In the genomic region with DNA sequence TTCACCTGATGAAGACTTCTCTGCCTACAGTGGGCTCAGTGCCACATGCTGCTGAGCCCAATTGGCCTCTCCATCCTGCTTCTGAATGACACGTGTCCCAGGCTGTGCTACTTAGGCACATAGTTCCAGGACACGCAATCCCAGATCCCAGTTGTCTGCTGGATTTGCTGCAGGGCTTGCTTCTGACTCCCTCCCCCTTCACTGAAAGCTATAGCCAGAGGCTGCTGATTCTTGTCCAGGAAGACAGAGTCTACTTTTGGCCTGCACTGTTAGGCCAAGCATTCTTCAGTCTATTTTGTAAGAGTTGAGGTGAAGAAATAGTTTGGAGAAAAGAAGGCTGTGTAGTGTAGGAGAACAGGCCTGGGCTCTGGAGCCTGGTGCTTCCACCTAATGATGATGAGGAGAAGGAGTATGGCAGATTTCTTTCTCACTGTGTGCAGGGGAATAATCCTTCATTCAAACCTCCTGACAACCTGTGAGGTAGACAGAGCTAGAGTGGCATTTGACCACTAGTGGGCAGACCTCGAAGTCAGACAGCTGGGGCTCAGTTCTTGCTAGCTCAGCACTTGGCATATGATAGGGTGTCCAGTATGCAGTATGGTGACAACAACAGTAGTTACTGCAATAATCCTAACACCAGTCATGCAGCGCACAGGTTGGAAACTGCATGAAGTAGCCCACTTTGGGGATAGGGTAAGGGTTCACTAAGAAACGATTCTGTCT, we compare ENCODE assay signal across 8 cellular contexts. TPM values are rescaled to one million over a fixed set of nuclear protein-coding genes. Genes with fewer than 3 reads are reported as not detected.
A peak's percentile ranks its signal among the peaks of the same experiment; 100 is the strongest.
DNase-seq lines count a peak whose midpoint lies in the region; ATAC-seq and TF ChIP-seq lines count a peak whose summit lies in the region.

No MANE protein-coding gene starts in this region.

- dilution Hi-C loops in mammary epithelial cell (cut with HindIII; ENCODE audit: low sequenced_read_pairs), result no loop called here

- H3K4me2 ChIP-seq in mammary epithelial cell (ENCODE audit: insufficient read depth, low read depth, low read length), result no peak overlapping the region

- H3K4me1 Mint-ChIP-seq in CD8-positive, alpha-beta T cell (ENCODE audit: low read depth), result no peaks in the 10 kb centered on the region

- ATAC-seq in lower lobe of right lung (peak; percentile 50 to 51), GM19395 (IDR thresholded peaks at IDR 0.05; ENCODE audit: unreplicated experiment) (no peak), GM18498 (IDR thresholded peaks at IDR 0.05; ENCODE audit: unreplicated experiment) (no peak)
- no peak for ATAC-seq in CD8-positive, alpha-beta T cell

- H3K4me3 ChIP-seq in mammary epithelial cell (replicated peaks in 1 of 3; ENCODE audit: insufficient read depth in 1 of 3, low read depth in 2 of 3, low read length in 3 of 3) (no peak overlapping the region), lower lobe of right lung (no peak overlapping the region)
- no peak overlapping the region for H3K4me3 ChIP-seq in CD8-positive, alpha-beta T cell (ENCODE audit: low read depth, low read length)

- peak overlapping the region; percentile 34 for H2AFZ ChIP-seq in mammary epithelial cell (ENCODE audit: low read depth, low read length)

- peaks cover 29% of the 10 kb centered on the region for H3K4me1 ChIP-seq in mammary epithelial cell (ENCODE audit: insufficient read depth, low read length)
- H3K4me1 ChIP-seq in lower lobe of right lung, result peaks cover 8% of the 10 kb centered on the region
- no peaks in the 10 kb centered on the region for H3K4me1 ChIP-seq in CD8-positive, alpha-beta T cell (ENCODE audit: insufficient read depth, low read length)

- no peak overlapping the region for H3K4me3 Mint-ChIP-seq in CD8-positive, alpha-beta T cell

- intact Hi-C loops in mammary epithelial cell (cut with micrococcal nuclease), result loop anchor here (5.0 to 10.0 kb wide), 2 partner anchors 205 to 367 kb away; no protein-coding TSS in a partner anchor
- intact Hi-C loops in lower lobe of right lung (cut with DNase I), result no loop called here
- intact Hi-C loops in CD8-positive, alpha-beta T cell (cut with DNase I, micrococcal nuclease), result no loop called here

- in situ Hi-C loops in mammary epithelial cell (cut with MboI; ENCODE audit: low sequenced_read_pairs in 2 of 2), result no loop called here

- TF ChIP-seq CTCF in mammary epithelial cell (conservative IDR thresholded peaks at IDR 0.05 in 1 of 2, IDR thresholded peaks at IDR 0.05 in 1 of 2; ENCODE audit: extremely low read depth in 1 of 2, insufficient read depth in 1 of 2, low read depth in 1 of 2, low read length in 2 of 2) (peak; percentile 62 to 73), lower lobe of right lung (IDR thresholded peaks at IDR 0.05) (peak; percentile 18)
- TF ChIP-seq CTCF in CD8-positive, alpha-beta T cell (IDR thresholded peaks at IDR 0.05), result no peak

- POLR2A ChIA-PET in CD8-positive, alpha-beta T cell (lab: Charles Lee), result no interaction called here

- H3K36me3 Mint-ChIP-seq in CD8-positive, alpha-beta T cell, result no peaks in the 10 kb centered on the region

- H3K9me3 ChIP-seq in mammary epithelial cell (replicated peaks; ENCODE audit: insufficient read depth, low read length) (no peaks in the 10 kb centered on the region), lower lobe of right lung (no peaks in the 10 kb centered on the region)
- H3K9me3 ChIP-seq in CD8-positive, alpha-beta T cell (ENCODE audit: low read length), result no peaks in the 10 kb centered on the region

- no peaks in the 10 kb centered on the region for H3K27me3 ChIP-seq in mammary epithelial cell (ENCODE audit: insufficient read depth, low read length)
- H3K27me3 ChIP-seq in lower lobe of right lung (ENCODE audit: low read depth), result no peaks in the 10 kb centered on the region
- H3K27me3 ChIP-seq in CD8-positive, alpha-beta T cell (ENCODE audit: insufficient read depth, low read length), result no peaks in the 10 kb centered on the region

- no peaks in the 10 kb centered on the region for H3K9me3 Mint-ChIP-seq in CD8-positive, alpha-beta T cell

- H3K27ac Mint-ChIP-seq in CD8-positive, alpha-beta T cell, result no peak overlapping the region

- no TSS peak for BruUV-seq in mammary epithelial cell (replicated peaks; lab: Mats Ljungman, UMichigan)

- DNase-seq in NCI-H82 (lab: John Stamatoyannopoulos, UW) (peak; percentile 73), NCI-H82 treated with DMSO at 0.1 percent for 48 hours (lab: John Stamatoyannopoulos, UW; ENCODE audit: unreplicated experiment) (no peak), LHCN-M2 (ENCODE audit: low read depth) (peak; percentile 46), mammary epithelial cell (peak; percentile 38), lower lobe of right lung (no peak)
- no peak for DNase-seq in CD8-positive, alpha-beta T cell

- H4K20me1 ChIP-seq in mammary epithelial cell (ENCODE audit: insufficient read depth, low read length), result no peaks in the 10 kb centered on the region

- 80% methylated on average over 5 of the region's 5 CpGs for WGBS in mammary epithelial cell (ENCODE audit: low coverage, missing lambda C conversion rate)

- no peaks in the 10 kb centered on the region for H3K79me2 ChIP-seq in mammary epithelial cell (ENCODE audit: insufficient read depth, low read length)

- CTCF ChIA-PET in mammary epithelial cell (lab: Charles Lee; ENCODE audit: low non-redundant PET), result no interaction called here
- CTCF ChIA-PET in CD8-positive, alpha-beta T cell (lab: Charles Lee), result no interaction called here

- H3K27ac ChIP-seq in mammary epithelial cell (ENCODE audit: insufficient read depth, low read depth, low read length) (no peak overlapping the region), lower lobe of right lung (peak overlapping the region; percentile 33)
- no peak overlapping the region for H3K27ac ChIP-seq in CD8-positive, alpha-beta T cell (ENCODE audit: low read depth, low read length)

- H3K27me3 Mint-ChIP-seq in CD8-positive, alpha-beta T cell (ENCODE audit: low read depth), result no peaks in the 10 kb centered on the region

- H3K36me3 ChIP-seq in mammary epithelial cell (ENCODE audit: insufficient read depth, low read length) (no peaks in the 10 kb centered on the region), lower lobe of right lung (no peaks in the 10 kb centered on the region)
- H3K36me3 ChIP-seq in CD8-positive, alpha-beta T cell (ENCODE audit: insufficient read depth, low read length), result no peaks in the 10 kb centered on the region

- no peak overlapping the region for H3K9ac ChIP-seq in mammary epithelial cell (ENCODE audit: insufficient read depth, low read length)

RNA-seq across cellular contexts. Expression of a gene that starts 19.5 kb away (rescaled TPM):
- total RNA-seq in LHCN-M2 (2014; rRNA removed) (not detected in 2 replicates), mammary epithelial cell (under 1 TPM in 1 of 2 donors, not detected in 1; 0.17 TPM), lower lobe of right lung (2.3 TPM)
- polyA plus RNA-seq in LHCN-M2 (2012), result not detected
- not detected for polyA plus RNA-seq in mammary epithelial cell
- not detected for polyA minus RNA-seq in mammary epithelial cell
- total RNA-seq in CD8-positive, alpha-beta T cell, result not detected

RNA-seq across cellular contexts. Expression of a gene that starts 34.0 kb away (rescaled TPM):
- total RNA-seq in LHCN-M2 (2014; rRNA removed), result 0.38 and 0.92 TPM in 2 replicates
- 0.32 TPM for polyA plus RNA-seq in LHCN-M2 (2012)
- 1 to 10 TPM; 1.3 to 2.1 TPM for total RNA-seq in mammary epithelial cell
- polyA plus RNA-seq in mammary epithelial cell, result 0.56 TPM
- polyA minus RNA-seq in mammary epithelial cell, result not detected
- 9.4 TPM for total RNA-seq in lower lobe of right lung
- not detected for total RNA-seq in CD8-positive, alpha-beta T cell

Comparison
In these comparisons a context has a peak if more than half of its experiments do, and no peak if none do; other contexts are left out.
1. DNase-seq: peak in NCI-H82 (single experiment), LHCN-M2 (single experiment) and mammary epithelial cell (single experiment); none in NCI-H82 treated with DMSO at 0.1 percent for 48 hours (single experiment), lower lobe of right lung (single experiment) and CD8-positive, alpha-beta T cell (0 of 7).
2. ATAC-seq: peak in lower lobe of right lung (2 of 2); none in GM19395 (single experiment), CD8-positive, alpha-beta T cell (single experiment) and GM18498 (single experiment).